In the genomic region with DNA sequence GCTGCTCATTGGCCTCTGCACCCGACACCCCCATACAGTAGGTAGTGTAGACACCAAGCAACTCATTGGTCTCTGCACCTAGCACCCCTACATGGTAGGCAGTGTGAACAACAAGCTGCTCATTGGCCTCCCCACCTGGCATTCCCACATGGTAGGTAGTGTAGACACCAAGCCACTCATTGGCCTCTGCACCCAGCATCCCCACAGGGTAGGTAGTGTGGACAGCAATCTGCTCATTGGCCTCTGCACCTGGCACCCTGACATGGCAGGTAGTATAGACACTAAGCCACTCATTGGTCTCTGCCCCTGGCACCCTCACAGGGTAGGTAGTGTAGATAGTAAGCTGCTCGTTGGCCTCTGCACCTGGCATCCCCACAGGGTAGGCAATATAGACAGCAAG, we compare ENCODE assay signal across 21 cellular contexts.
A peak's percentile ranks its signal among the peaks of the same experiment; 100 is the strongest.
DNase-seq lines count a peak whose midpoint lies in the region; ATAC-seq and TF ChIP-seq lines count a peak whose summit lies in the region.
"Had no signal": no experiment of that assay in that cellular context is flagged by ENCODE, and none has a peak within 500 bp of the region (broad histone marks: within the 10 kb centered on the region; RNA-seq: fewer than 3 reads in every experiment).

No MANE protein-coding gene starts in this region.

- H3K14ac ChIP-seq in H9 (ENCODE audit: insufficient read depth, low read length) (peak overlapping the region; percentile 64; the same call in 1 of the 2 replicates), IMR-90 (replicated peaks; ENCODE audit: low read depth, low read length) (no peak overlapping the region)

- H3K36me3 Mint-ChIP-seq in H9 (ENCODE audit: insufficient read depth in 1 of 3, low read depth in 3 of 3), result no peaks in the 10 kb centered on the region
- H3K36me3 Mint-ChIP-seq in endodermal cell (ENCODE audit: low read depth), result no peaks in the 10 kb centered on the region
- no peaks in the 10 kb centered on the region for H3K36me3 Mint-ChIP-seq in stimulated activated effector memory CD8-positive, alpha-beta T cell treated with anti-CD3 and anti-CD28 coated beads, Interleukin-12 subunit alpha, Interleukin-12 subunit beta, amount 100 ng/mL, for 72 hours
- H3K36me3 Mint-ChIP-seq: CD4-positive, CD25-positive, alpha-beta regulatory T cell; CD8-positive, alpha-beta memory T cell; IgD-negative memory B cell had no signal

- no peak overlapping the region for H3K23ac ChIP-seq in H9 (ENCODE audit: insufficient read length, low read depth, low read length)
- no peak overlapping the region for H3K23ac ChIP-seq in IMR-90 (ENCODE audit: low read depth, low read length)

- H2AK5ac ChIP-seq in H9 (ENCODE audit: insufficient read length, low read length) (no peak overlapping the region), IMR-90 (ENCODE audit: low read depth, low read length) (no peak overlapping the region)

- H4K8ac ChIP-seq in H9 (replicated peaks; ENCODE audit: insufficient read length, low read depth, low read length), result no peak overlapping the region
- no peak overlapping the region for H4K8ac ChIP-seq in IMR-90 (ENCODE audit: low read depth in 2 of 2, low read length in 2 of 2)

- H3K4me3 ChIP-seq in IMR-90 (ENCODE audit: insufficient read depth, low read depth, low read length) (no peak overlapping the region), endodermal cell (ENCODE audit: low read length) (no peak overlapping the region)
- H3K4me3 ChIP-seq: GM12878, GM23338 had no signal

- H2BK15ac ChIP-seq in H9 (ENCODE audit: low read depth, low read length) (no peak overlapping the region), IMR-90 (ENCODE audit: low read depth, low read length) (no peak overlapping the region)

- BruUV-seq in IMR-90 (replicated peaks; lab: Mats Ljungman, UMichigan), result no TSS peak

- H2BK120ac ChIP-seq in H9 (ENCODE audit: low read depth, low read length, poor library complexity, severe bottlenecking) (no peak overlapping the region), IMR-90 (ENCODE audit: low read depth, low read length) (no peak overlapping the region)

- H3K23me2 ChIP-seq in H9 (ENCODE audit: insufficient read length, low read depth, low read length, poor library complexity, severe bottlenecking), result no peaks in the 10 kb centered on the region

- H3K4me1 ChIP-seq in H9 (ENCODE audit: insufficient read depth, low read length) (no peaks in the 10 kb centered on the region), IMR-90 (ENCODE audit: control insufficient read depth, insufficient read depth, low read length) (no peaks in the 10 kb centered on the region), endodermal cell (ENCODE audit: control insufficient read depth, insufficient read depth, low read length) (peaks cover 17% of the 10 kb centered on the region)
- H3K4me1 ChIP-seq: BE2C had no signal

- DNase-seq in H9 (no peak), IMR-90 (no peak), endodermal cell (peak; percentile 16), NCI-H1092 treated with DMSO at 0.1 percent for 48 hours (lab: John Stamatoyannopoulos, UW) (no peak), left colon (no peak)
- no peak for DNase-seq in stimulated activated effector memory CD8-positive, alpha-beta T cell treated with anti-CD3 and anti-CD28 coated beads, Interleukin-12 subunit alpha, Interleukin-12 subunit beta, amount 100 ng/mL, for 72 hours (ENCODE audit: low spot score in 2 of 2)
- DNase-seq: ACHN; BE2C; C1 segment of cervical spinal cord; CD4-positive, CD25-positive, alpha-beta regulatory T cell; CD8-positive, alpha-beta memory T cell; COR-L47; DMS 273 treated with DMSO at 0.1 percent for 48 hours; DMS53; DND-41; EL; H7 had no signal

- H3K27ac Mint-ChIP-seq in H9 (no peak overlapping the region), endodermal cell (no peak overlapping the region)
- no peak overlapping the region for H3K27ac Mint-ChIP-seq in stimulated activated effector memory CD8-positive, alpha-beta T cell treated with anti-CD3 and anti-CD28 coated beads, Interleukin-12 subunit alpha, Interleukin-12 subunit beta, amount 100 ng/mL, for 72 hours
- H3K27ac Mint-ChIP-seq: CD4-positive, CD25-positive, alpha-beta regulatory T cell; GM23338; IgD-negative memory B cell had no signal

- TF ChIP-seq CTCF in H9 (conservative IDR thresholded peaks at IDR 0.05) (no peak), IMR-90 (conservative IDR thresholded peaks at IDR 0.05; ENCODE audit: low read depth, low read length) (no peak), endodermal cell (conservative IDR thresholded peaks at IDR 0.05) (no peak)

- no peak overlapping the region for H4K91ac ChIP-seq in H9 (ENCODE audit: insufficient read length, low read depth, low read length)
- no peak overlapping the region for H4K91ac ChIP-seq in IMR-90 (ENCODE audit: insufficient read depth, low read depth, low read length)

- H3K4ac ChIP-seq in H9 (ENCODE audit: low read depth, low read length) (no peak overlapping the region), IMR-90 (ENCODE audit: low read depth, low read length) (no peak overlapping the region)

- in situ Hi-C loops in IMR-90 (cut with MboI; ENCODE audit: low sequenced_read_pairs), result no loop called here

- no peak overlapping the region for H3K4me2 ChIP-seq in H9 (ENCODE audit: insufficient read depth, insufficient read length, low read length)
- H3K4me2 ChIP-seq in IMR-90 (ENCODE audit: low read depth, low read length), result no peak overlapping the region
- H3K4me2 ChIP-seq: GM23338 had no signal

- H3K27ac ChIP-seq in H9 (ENCODE audit: insufficient read length, low read depth, low read length) (no peak overlapping the region), IMR-90 (ENCODE audit: insufficient read depth, low read length) (no peak overlapping the region), endodermal cell (ENCODE audit: low read depth, low read length) (no peak overlapping the region)

- dilution Hi-C loops in IMR-90 (cut with HindIII; ENCODE audit: low sequenced_read_pairs, unreplicated experiment), result no loop called here

- H2BK20ac ChIP-seq in H9 (ENCODE audit: low read depth, low read length, poor library complexity, severe bottlenecking) (no peak overlapping the region), IMR-90 (ENCODE audit: low read depth, low read length) (no peak overlapping the region)

- intact Hi-C loops in IMR-90 (cut with micrococcal nuclease) (no loop called here), left colon (cut with DNase I, micrococcal nuclease) (no loop called here)

- H3K4me1 Mint-ChIP-seq in H9, result no peaks in the 10 kb centered on the region; a peak in 1 of 4 replicates
- peaks cover 13% of the 10 kb centered on the region for H3K4me1 Mint-ChIP-seq in endodermal cell
- no peaks in the 10 kb centered on the region for H3K4me1 Mint-ChIP-seq in stimulated activated effector memory CD8-positive, alpha-beta T cell treated with anti-CD3 and anti-CD28 coated beads, Interleukin-12 subunit alpha, Interleukin-12 subunit beta, amount 100 ng/mL, for 72 hours
- H3K4me1 Mint-ChIP-seq: CD4-positive, CD25-positive, alpha-beta regulatory T cell; GM23338; IgD-negative memory B cell had no signal

- H2AFZ ChIP-seq in H9 (ENCODE audit: low read length) (no peak overlapping the region), IMR-90 (replicated peaks; ENCODE audit: low read length, poor library complexity) (peak overlapping the region; percentile 25)
- H2AFZ ChIP-seq: GM23338 had no signal

- TF ChIP-seq RAD21 in IMR-90 (IDR thresholded peaks at IDR 0.05; ENCODE audit: low read length), result no peak

- POLR2A ChIA-PET in IMR-90 (lab: Charles Lee; ENCODE audit: unreplicated experiment), result no interaction called here

- no peak overlapping the region for H3T11ph ChIP-seq in H9 (ENCODE audit: low read length)

- H4K20me1 ChIP-seq in H9 (ENCODE audit: control insufficient read depth, insufficient read depth, insufficient read length) (no peaks in the 10 kb centered on the region), IMR-90 (ENCODE audit: insufficient read depth, low read length) (no peaks in the 10 kb centered on the region)

- no peak overlapping the region for H3K18ac ChIP-seq in H9 (ENCODE audit: insufficient read length, low read depth, low read length)
- no peak overlapping the region for H3K18ac ChIP-seq in IMR-90 (ENCODE audit: low read depth, low read length)

- TF ChIP-seq POLR2A in IMR-90 (IDR thresholded peaks at IDR 0.05; ENCODE audit: low read depth, low read length), result no peak

- no peaks in the 10 kb centered on the region for H3K9me1 ChIP-seq in IMR-90 (ENCODE audit: insufficient read depth, low read length)

- H3K4me3 Mint-ChIP-seq in H9 (no peak overlapping the region), endodermal cell (no peak overlapping the region)
- no peak overlapping the region for H3K4me3 Mint-ChIP-seq in stimulated activated effector memory CD8-positive, alpha-beta T cell treated with anti-CD3 and anti-CD28 coated beads, Interleukin-12 subunit alpha, Interleukin-12 subunit beta, amount 100 ng/mL, for 72 hours
- H3K4me3 Mint-ChIP-seq: CD4-positive, CD25-positive, alpha-beta regulatory T cell; GM23338; IgD-negative memory B cell had no signal

- H2BK5ac ChIP-seq in H9 (ENCODE audit: insufficient read length, low read length), result no peak overlapping the region
- H2BK5ac ChIP-seq in IMR-90 (ENCODE audit: low read depth, low read length, poor library complexity, severe bottlenecking), result no peak overlapping the region

- H2AK9ac ChIP-seq in IMR-90 (replicated peaks; ENCODE audit: low read depth, low read length, poor library complexity), result no peak overlapping the region

- H3K36me3 ChIP-seq in IMR-90 (ENCODE audit: control insufficient read depth, insufficient read depth, low read length), result no peaks in the 10 kb centered on the region
- no peaks in the 10 kb centered on the region for H3K36me3 ChIP-seq in endodermal cell (ENCODE audit: control insufficient read depth, insufficient read depth, low read length)
- H3K36me3 ChIP-seq: BE2C had no signal

- CTCF ChIA-PET in IMR-90 (lab: Yijun Ruan, JAX), result no interaction called here

- H4K5ac ChIP-seq in H9 (ENCODE audit: insufficient read length, low read depth, low read length), result no peak overlapping the region
- H4K5ac ChIP-seq in IMR-90 (ENCODE audit: low read depth, low read length), result no peak overlapping the region

- H3K27me3 Mint-ChIP-seq in H9 (ENCODE audit: low read depth), result no peaks in the 10 kb centered on the region
- H3K27me3 Mint-ChIP-seq in endodermal cell (ENCODE audit: insufficient read depth), result peaks cover 3% of the 10 kb centered on the region
- H3K27me3 Mint-ChIP-seq: IgD-negative memory B cell had no signal

- no peak overlapping the region for H2BK12ac ChIP-seq in H9 (ENCODE audit: insufficient read length, low read depth, low read length)

- H3K79me1 ChIP-seq in H9 (ENCODE audit: insufficient read depth, low read depth, low read length, poor library complexity, severe bottlenecking) (no peaks in the 10 kb centered on the region), IMR-90 (ENCODE audit: low read depth in 1 of 2, low read length in 2 of 2) (no peaks in the 10 kb centered on the region)

- no peaks in the 10 kb centered on the region for H3K79me2 ChIP-seq in H9 (ENCODE audit: insufficient read depth, low read length)

- H3K27me3 ChIP-seq in H9 (ENCODE audit: insufficient read depth, low read length) (no peaks in the 10 kb centered on the region), IMR-90 (ENCODE audit: control insufficient read depth, insufficient read depth, low read length) (no peaks in the 10 kb centered on the region), endodermal cell (ENCODE audit: control insufficient read depth, insufficient read depth, low read length, poor library complexity, severe bottlenecking) (no peaks in the 10 kb centered on the region)
- H3K27me3 ChIP-seq: BE2C had no signal

- WGBS in H9 (ENCODE audit: extremely low coverage, insufficient read length, low lambda C conversion rate), result no CpG with 5 or more reads among the region's 2 CpGs
- no CpG with 5 or more reads among the region's 2 CpGs for whole genome bisulfite sequencing in IMR-90 (ENCODE audit: extremely low coverage in 2 of 2, insufficient read length in 1 of 2), 2 experiments
- WGBS in endodermal cell (ENCODE audit: insufficient coverage in 1 of 2, insufficient read length in 1 of 2), 2 experiments, result 83 to 91% methylated on average over 2 of the region's 2 CpGs

- H3K9me3 Mint-ChIP-seq in H9 (peaks cover 7 to 11% of the 10 kb centered on the region in 2 experiments; a peak in 4 of 5 replicates), endodermal cell (peaks cover 11% of the 10 kb centered on the region)
- peaks cover 2% of the 10 kb centered on the region for H3K9me3 Mint-ChIP-seq in stimulated activated effector memory CD8-positive, alpha-beta T cell treated with anti-CD3 and anti-CD28 coated beads, Interleukin-12 subunit alpha, Interleukin-12 subunit beta, amount 100 ng/mL, for 72 hours

- H3K56ac ChIP-seq in H9 (ENCODE audit: insufficient read length, low read depth, low read length), result no peak overlapping the region
- H3K56ac ChIP-seq in IMR-90 (ENCODE audit: extremely low read depth, insufficient read depth, low read length), result no peak overlapping the region

- ATAC-seq in IMR-90 (ENCODE audit: low read depth) (no peak), GM19351 (IDR thresholded peaks at IDR 0.05; ENCODE audit: unreplicated experiment) (no peak), left colon (no peak)
- peak; percentile 35 for ATAC-seq in stimulated activated effector memory CD8-positive, alpha-beta T cell treated with anti-CD3 and anti-CD28 coated beads, Interleukin-12 subunit alpha, Interleukin-12 subunit beta, amount 100 ng/mL, for 72 hours
- ATAC-seq: GM12878, GM23338 had no signal

- H3K9ac ChIP-seq in H9 (ENCODE audit: extremely low read depth, insufficient read length, low read length) (no peak overlapping the region), IMR-90 (ENCODE audit: low read depth, low read length) (no peak overlapping the region), endodermal cell (ENCODE audit: extremely low read depth, low read length, poor library complexity, severe bottlenecking) (no peak overlapping the region)

- peaks cover 1% of the 10 kb centered on the region for H3K9me3 ChIP-seq in H9 (ENCODE audit: control insufficient read depth, low read depth, low read length)
- no peaks in the 10 kb centered on the region; the same call in 1 of the 2 replicates for H3K9me3 ChIP-seq in IMR-90 (ENCODE audit: control insufficient read depth, insufficient read depth, low read length)
- H3K9me3 ChIP-seq in endodermal cell (ENCODE audit: control insufficient read depth, low read length), result peaks cover 6% of the 10 kb centered on the region
- H3K9me3 ChIP-seq: BE2C had no signal
